ENCODE assay signal across 25 cellular contexts in genomic region chr11:14748093-14748492, GRCh38.
"Had no signal": no experiment of that assay in that cellular context is flagged by ENCODE, and none has a peak within 500 bp of the region (broad histone marks: within the 10 kb centered on the region; RNA-seq: fewer than 3 reads in every experiment).

No MANE protein-coding gene starts in this region.

- H3K9me3 ChIP-seq: breast epithelium had no signal

- H3K27me3 ChIP-seq: breast epithelium had no signal

- ATAC-seq: K562, PC-3, T-cell had no signal

- H3K4me3 ChIP-seq: breast epithelium, K562 had no signal

- H3K4me1 ChIP-seq: breast epithelium had no signal

- DNase-seq: activated B cell treated with CpG ODN at 0.5 μM for 24 hours; activated CD4-positive, alpha-beta T cell treated with anti-CD3 and anti-CD28 coated beads for 1 hour; activated CD4-positive, alpha-beta T cell treated with anti-CD3 and anti-CD28 coated beads, Interleukin-2, amount 10 ng/mL, durations not matched to agents 24 days and 14 days; activated CD4-positive, alpha-beta T cell treated with anti-CD3 and anti-CD28 coated beads, Interleukin-2, amount 50 U/mL, for 48 hours; activated gamma-delta T cell; activated naive CD4-positive, alpha-beta T cell treated with anti-CD3 and anti-CD28 coated beads for 36 hours; activated T-cell treated with anti-CD3 and anti-CD28 coated beads, Interleukin-2, amount 50 U/mL, for 4 hours; aorta; caudate nucleus; Kasumi-1; NCI-H1105 treated with DMSO at 0.1 percent for 48 hours; NCI-H1436 treated with DMSO at 0.1 percent for 48 hours; NCI-H1930; NCI-H2171; NCI-H2227 treated with DMSO at 0.1 percent for 48 hours; NCI-H446 treated with DMSO at 0.1 percent for 48 hours; NCI-H526 treated with DMSO at 0.1 percent for 48 hours; NCI-H82; PC-3; SHP77; T-cell; T-helper 2 cell; T1000 had no signal

- H3K27ac ChIP-seq: breast epithelium had no signal

- H3K36me3 ChIP-seq: breast epithelium had no signal
